In the genomic region with DNA sequence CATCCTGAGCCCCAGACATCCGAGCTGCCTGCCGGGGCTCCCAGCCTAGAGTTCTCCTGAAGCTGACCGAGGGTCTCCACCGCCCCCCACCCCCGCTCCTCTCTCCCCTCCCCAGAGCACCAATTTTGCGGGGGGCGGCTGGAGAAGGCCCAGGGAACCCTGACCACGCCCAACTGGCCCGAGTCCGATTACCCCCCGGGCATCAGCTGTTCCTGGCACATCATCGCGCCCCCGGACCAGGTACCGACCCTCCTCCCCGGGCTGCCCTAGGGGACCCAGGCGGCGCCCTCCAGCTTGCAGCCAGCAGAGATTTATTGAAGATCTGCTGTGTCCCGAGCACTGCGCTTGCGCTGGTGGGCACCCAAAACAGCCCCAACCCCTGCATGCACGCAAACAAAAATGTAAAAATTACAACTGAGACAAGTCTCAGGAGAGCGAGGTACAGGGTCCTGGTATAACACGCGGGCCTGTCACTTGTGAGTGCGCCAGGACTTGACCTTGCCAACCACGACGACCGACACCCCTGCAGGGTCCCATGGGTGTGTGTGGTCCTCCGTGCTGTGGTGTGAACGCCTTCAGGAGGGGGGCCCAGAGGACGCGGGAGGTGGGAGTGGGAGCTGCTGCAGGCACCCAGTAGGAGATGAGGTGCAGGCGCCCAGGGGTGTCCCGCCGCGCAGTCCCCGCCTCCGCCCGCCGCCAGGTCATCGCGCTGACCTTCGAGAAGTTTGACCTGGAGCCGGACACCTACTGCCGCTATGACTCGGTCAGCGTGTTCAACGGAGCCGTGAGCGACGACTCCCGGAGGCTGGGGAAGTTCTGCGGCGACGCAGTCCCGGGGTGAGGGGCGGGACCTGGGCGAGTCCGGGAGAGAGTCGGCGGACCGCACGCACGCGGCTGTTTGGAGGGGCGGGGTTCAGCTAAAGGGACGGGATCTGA, we compare ENCODE assay signal across 9 cellular contexts. TPM values are rescaled to one million over a fixed set of nuclear protein-coding genes. Genes with fewer than 3 reads are reported as not detected.
DNase-seq lines count a peak whose midpoint lies in the region; ATAC-seq, FAIRE-seq and TF ChIP-seq lines count a peak whose summit lies in the region.
"Had no signal": no experiment of that assay in that cellular context is flagged by ENCODE, and none has a peak within 500 bp of the region (broad histone marks: within the 10 kb centered on the region; RNA-seq: fewer than 3 reads in every experiment).

No MANE protein-coding gene starts in this region.

- H3K27ac Mint-ChIP-seq in astrocyte (ENCODE audit: unreplicated experiment): no peak overlapping the region

- TF ChIP-seq CTCF in BE2C (IDR thresholded peaks at IDR 0.05; ENCODE audit: low read depth, low read length) (no peak), astrocyte (IDR thresholded peaks at IDR 0.05; ENCODE audit: insufficient read depth, low read depth, low read length) (no peak), keratinocyte (optimal IDR thresholded peaks at IDR 0.05 in 1 of 3, IDR thresholded peaks at IDR 0.05 in 1 of 3, conservative IDR thresholded peaks at IDR 0.05 in 1 of 3; ENCODE audit: extremely low read depth in 1 of 3, insufficient read depth in 2 of 3, low read length in 3 of 3) (no peak)

- H3K36me3 Mint-ChIP-seq in astrocyte (ENCODE audit: low read depth, unreplicated experiment): peaks cover 6% of the 10 kb centered on the region

- ATAC-seq in HG03159 (IDR thresholded peaks at IDR 0.05; ENCODE audit: unreplicated experiment): no peak

- no peaks in the 10 kb centered on the region for H3K79me2 ChIP-seq in Karpas-422 (ENCODE audit: low read length)
- H3K79me2 ChIP-seq in astrocyte (ENCODE audit: insufficient read depth, low read length): peaks cover 6% of the 10 kb centered on the region
- H3K79me2 ChIP-seq in keratinocyte (ENCODE audit: control insufficient read depth, insufficient read depth, low read length): no peaks in the 10 kb centered on the region

- peak overlapping the region; percentile 80 for H3K4me3 ChIP-seq in BE2C (ENCODE audit: low read depth, low read length)
- peak overlapping the region; percentile 69 for H3K4me3 ChIP-seq in Karpas-422 (ENCODE audit: low read length)
- H3K4me3 ChIP-seq in astrocyte (ENCODE audit: insufficient read depth, low read depth, low read length): peak overlapping the region; percentile 58
- peak overlapping the region; percentile 54 to 73 (median 63) for H3K4me3 ChIP-seq in keratinocyte (ENCODE audit: control insufficient read depth in 2 of 3, extremely low read depth in 1 of 3, insufficient read depth in 2 of 3, low read depth in 1 of 3, low read length in 3 of 3)

- H3K4me1 ChIP-seq in BE2C (peaks cover 6% of the 10 kb centered on the region), Karpas-422 (ENCODE audit: low read length) (peaks cover 28% of the 10 kb centered on the region), astrocyte (ENCODE audit: insufficient read depth, low read length) (peaks cover 36% of the 10 kb centered on the region), keratinocyte (ENCODE audit: control insufficient read depth, extremely low read depth, insufficient read depth, low read length) (peaks cover 6% of the 10 kb centered on the region)

- H3K4me3 Mint-ChIP-seq in astrocyte (ENCODE audit: unreplicated experiment): peak overlapping the region; percentile 86

- H3K4me1 Mint-ChIP-seq in astrocyte (ENCODE audit: low read depth, unreplicated experiment): peaks cover 4% of the 10 kb centered on the region

- H3K36me3 ChIP-seq in BE2C (peaks cover 36% of the 10 kb centered on the region), Karpas-422 (ENCODE audit: insufficient read depth, low read length) (no peaks in the 10 kb centered on the region), astrocyte (ENCODE audit: insufficient read depth, low read length) (peaks cover 4% of the 10 kb centered on the region), keratinocyte (ENCODE audit: control insufficient read depth in 2 of 2, extremely low read depth in 1 of 2, insufficient read depth in 2 of 2, low read length in 2 of 2) (no peaks in the 10 kb centered on the region)

- H3K27me3 Mint-ChIP-seq in astrocyte (ENCODE audit: low read depth, unreplicated experiment): peaks cover 8% of the 10 kb centered on the region

- H3K9me3 ChIP-seq in BE2C (no peaks in the 10 kb centered on the region), Karpas-422 (ENCODE audit: low read length) (no peaks in the 10 kb centered on the region), astrocyte (ENCODE audit: insufficient read depth, low read depth, low read length) (no peaks in the 10 kb centered on the region), keratinocyte (ENCODE audit: control insufficient read depth, low read depth, low read length) (no peaks in the 10 kb centered on the region)

- H3K27ac ChIP-seq in Karpas-422 (ENCODE audit: low read length): no peak overlapping the region
- no peak overlapping the region for H3K27ac ChIP-seq in astrocyte (ENCODE audit: low read depth, low read length)
- no peak overlapping the region for H3K27ac ChIP-seq in keratinocyte (ENCODE audit: control insufficient read depth, insufficient read depth, low read length)

- peak overlapping the region; percentile 73 for H3K9ac ChIP-seq in Karpas-422 (ENCODE audit: low read length)
- H3K9ac ChIP-seq in astrocyte (ENCODE audit: low read length): peak overlapping the region; percentile 67
- H3K9ac ChIP-seq in keratinocyte (ENCODE audit: control insufficient read depth, extremely low read depth, insufficient read depth, low read length): peak overlapping the region; percentile 41

- H2AFZ ChIP-seq in Karpas-422 (ENCODE audit: low read length): peak overlapping the region; percentile 95; the same call in 1 of the 2 replicates
- H2AFZ ChIP-seq in astrocyte (ENCODE audit: low read depth, low read length): peak overlapping the region; percentile 57
- H2AFZ ChIP-seq in keratinocyte (ENCODE audit: control insufficient read depth, low read length): peak overlapping the region; percentile 71

- H4K20me1 ChIP-seq in Karpas-422 (ENCODE audit: insufficient read depth, low read depth, low read length): no peaks in the 10 kb centered on the region
- H4K20me1 ChIP-seq in astrocyte (ENCODE audit: insufficient read depth, low read length): peaks cover 9% of the 10 kb centered on the region
- no peaks in the 10 kb centered on the region for H4K20me1 ChIP-seq in keratinocyte (ENCODE audit: control insufficient read depth, extremely low read depth, insufficient read depth, low read length)

- FAIRE-seq in astrocyte (lab: Jason Lieb, UNC) (no peak), keratinocyte (lab: Jason Lieb, UNC) (no peak)
- FAIRE-seq: endometrium had no signal

- dilution Hi-C loops in keratinocyte (cut with MboI; ENCODE audit: extremely low pct_ligation_motif_present, low sequenced_read_pairs): no loop called here

- H3K9me2 ChIP-seq in Karpas-422 (replicated peaks; ENCODE audit: insufficient read depth, low read length): no peaks in the 10 kb centered on the region

- no peaks in the 10 kb centered on the region for H3K9me3 Mint-ChIP-seq in astrocyte (ENCODE audit: unreplicated experiment)

- no peaks in the 10 kb centered on the region for H3K27me3 ChIP-seq in BE2C
- H3K27me3 ChIP-seq in Karpas-422 (ENCODE audit: low read length): no peaks in the 10 kb centered on the region
- H3K27me3 ChIP-seq in astrocyte (ENCODE audit: insufficient read depth, low read length): no peaks in the 10 kb centered on the region
- H3K27me3 ChIP-seq in keratinocyte (ENCODE audit: control insufficient read depth, extremely low read depth, insufficient read depth, low read length): no peaks in the 10 kb centered on the region

- H3K4me2 ChIP-seq in Karpas-422 (ENCODE audit: low read depth, low read length, poor library complexity, severe bottlenecking) (peak overlapping the region; percentile 91), astrocyte (ENCODE audit: low read length) (peak overlapping the region; percentile 97), keratinocyte (ENCODE audit: control insufficient read depth, extremely low read depth, insufficient read depth, low read depth, low read length) (peak overlapping the region; percentile 88)

- no peaks in the 10 kb centered on the region for H3K9me1 ChIP-seq in keratinocyte (ENCODE audit: control insufficient read depth, extremely low read depth, insufficient read depth, low read length)

- no peak for DNase-seq in BE2C
- no peak for DNase-seq in Karpas-422
- no peak for DNase-seq in astrocyte (ENCODE audit: low read depth)
- DNase-seq in keratinocyte (ENCODE audit: low read depth, low spot score): no peak
- peak in 5 of 6 experiments; percentile 19 to 42 (median 36) for DNase-seq in stimulated activated naive CD4-positive, alpha-beta T cell (lab: John Stamatoyannopoulos, UW)
- no peak for DNase-seq in NCI-H345 treated with DMSO at 0.1 percent for 48 hours (lab: John Stamatoyannopoulos, UW; ENCODE audit: unreplicated experiment)
- DNase-seq in UCSD-AML1 (lab: John Stamatoyannopoulos, UW; ENCODE audit: unreplicated experiment): no peak

RNA-seq across cellular contexts. Expression of gene PCOLCE, which starts 3.1 kb away (rescaled TPM):
- 923 TPM for polyA plus RNA-seq in BE2C (2012; ENCODE audit: insufficient read depth, insufficient read length, low read depth)
- total RNA-seq in Karpas-422 (2014; rRNA removed; shearing (Covaris generic); ENCODE audit: low replicate concordance): 2.8 and 12.3 TPM in 2 replicates
- 10.8 and 15.5 TPM in 2 replicates for total RNA-seq in astrocyte
- polyA plus RNA-seq in keratinocyte: 0.63 to 1.3 TPM (median 0.80 TPM) in 3 replicates
- not detected for polyA plus RNA-seq in keratinocyte (2011; ENCODE audit: low read depth)
- 0.26 and 0.66 TPM in 2 replicates for polyA plus RNA-seq in keratinocyte (2011; cell fraction: cytosol; rRNA removed)
- 2.1 and 5.2 TPM in 2 replicates for polyA plus RNA-seq in keratinocyte (2011; cell fraction: nucleus; rRNA removed)
- 2.6 and 3.4 TPM in 2 replicates for polyA plus RNA-seq in keratinocyte (2012; ENCODE audit: low replicate concordance)
- polyA minus RNA-seq in keratinocyte: 0.76 to 3.8 TPM in 2 of 3 replicates, not detected in the other
- polyA minus RNA-seq in keratinocyte (2011; cell fraction: cytosol; rRNA and poly(A)+ RNA removed): not detected
- 1.2 TPM in 1 of 2 replicates, not detected in the other for polyA minus RNA-seq in keratinocyte (2011; cell fraction: nucleus; rRNA and poly(A)+ RNA removed)

RNA-seq across cellular contexts. Expression of gene MOSPD3, which starts 7.1 kb away (rescaled TPM):
- polyA plus RNA-seq in BE2C (2012; ENCODE audit: insufficient read depth, insufficient read length, low read depth): 69.4 TPM
- total RNA-seq in Karpas-422 (2014; rRNA removed; shearing (Covaris generic); ENCODE audit: low replicate concordance): 8.2 and 9.7 TPM in 2 replicates
- total RNA-seq in astrocyte: 18.8 and 20.2 TPM in 2 replicates
- polyA plus RNA-seq in keratinocyte: 4.1 to 17.0 TPM (median 5.5 TPM) in 3 replicates
- 1.7 TPM for polyA plus RNA-seq in keratinocyte (2011; ENCODE audit: low read depth)
- 4.6 and 8.9 TPM in 2 replicates for polyA plus RNA-seq in keratinocyte (2011; cell fraction: cytosol; rRNA removed)
- polyA plus RNA-seq in keratinocyte (2011; cell fraction: nucleus; rRNA removed): 6.3 and 7.3 TPM in 2 replicates
- 17.0 TPM in 2 replicates for polyA plus RNA-seq in keratinocyte (2012; ENCODE audit: low replicate concordance)
- polyA minus RNA-seq in keratinocyte: 0.90 to 24.8 TPM (median 3.7 TPM) in 3 replicates
- 7.3 TPM for polyA minus RNA-seq in keratinocyte (2011; cell fraction: cytosol; rRNA and poly(A)+ RNA removed)
- 1.6 and 2.4 TPM in 2 replicates for polyA minus RNA-seq in keratinocyte (2011; cell fraction: nucleus; rRNA and poly(A)+ RNA removed)

RNA-seq across cellular contexts. Expression of gene FBXO24, which starts 19.1 kb away (rescaled TPM):
- 3.0 TPM for polyA plus RNA-seq in BE2C (2012; ENCODE audit: insufficient read depth, insufficient read length, low read depth)
- total RNA-seq in Karpas-422 (2014; rRNA removed; shearing (Covaris generic); ENCODE audit: low replicate concordance): 1.0 TPM in 1 of 2 replicates, not detected in the other
- 0.17 and 0.52 TPM in 2 replicates for total RNA-seq in astrocyte
- polyA plus RNA-seq in keratinocyte: 0.19 to 0.34 TPM (median 0.22 TPM) in 3 replicates
- 0.26 TPM for polyA plus RNA-seq in keratinocyte (2011; ENCODE audit: low read depth)
- 0.13 and 0.22 TPM in 2 replicates for polyA plus RNA-seq in keratinocyte (2011; cell fraction: cytosol; rRNA removed)
- 0.19 and 0.61 TPM in 2 replicates for polyA plus RNA-seq in keratinocyte (2011; cell fraction: nucleus; rRNA removed)
- polyA plus RNA-seq in keratinocyte (2012; ENCODE audit: low replicate concordance): 0.14 and 0.17 TPM in 2 replicates
- 0.63 to 1.7 TPM in 2 of 3 replicates, not detected in the other for polyA minus RNA-seq in keratinocyte
- polyA minus RNA-seq in keratinocyte (2011; cell fraction: cytosol; rRNA and poly(A)+ RNA removed): not detected
- polyA minus RNA-seq in keratinocyte (2011; cell fraction: nucleus; rRNA and poly(A)+ RNA removed): not detected in 2 replicates

RNA-seq across cellular contexts. Expression of gene LRCH4, which starts 19.3 kb away (rescaled TPM):
- 200 TPM for polyA plus RNA-seq in BE2C (2012; ENCODE audit: insufficient read depth, insufficient read length, low read depth)
- 11.9 and 33.5 TPM in 2 replicates for total RNA-seq in Karpas-422 (2014; rRNA removed; shearing (Covaris generic); ENCODE audit: low replicate concordance)
- total RNA-seq in astrocyte: 52.7 and 62.5 TPM in 2 replicates
- 4.9 to 8.1 TPM (median 7.3 TPM) in 3 replicates for polyA plus RNA-seq in keratinocyte
- polyA plus RNA-seq in keratinocyte (2011; ENCODE audit: low read depth): 4.5 TPM
- polyA plus RNA-seq in keratinocyte (2011; cell fraction: cytosol; rRNA removed): 3.6 and 5.4 TPM in 2 replicates
- 32.8 and 52.4 TPM in 2 replicates for polyA plus RNA-seq in keratinocyte (2011; cell fraction: nucleus; rRNA removed)
- polyA plus RNA-seq in keratinocyte (2012; ENCODE audit: low replicate concordance): 9.5 and 10.4 TPM in 2 replicates
- 5.7 to 22.5 TPM (median 10.3 TPM) in 3 replicates for polyA minus RNA-seq in keratinocyte
- polyA minus RNA-seq in keratinocyte (2011; cell fraction: cytosol; rRNA and poly(A)+ RNA removed): 11.3 TPM
- polyA minus RNA-seq in keratinocyte (2011; cell fraction: nucleus; rRNA and poly(A)+ RNA removed): 14.2 and 15.7 TPM in 2 replicates

RNA-seq across cellular contexts. Expression of gene SAP25, which starts 31.5 kb away (rescaled TPM):
- polyA plus RNA-seq in BE2C (2012; ENCODE audit: insufficient read depth, insufficient read length, low read depth): 7.0 TPM
- total RNA-seq in Karpas-422 (2014; rRNA removed; shearing (Covaris generic); ENCODE audit: low replicate concordance): 2.5 and 4.9 TPM in 2 replicates
- total RNA-seq in astrocyte: 1.4 and 1.9 TPM in 2 replicates
- 0.16 to 0.21 TPM in 2 of 3 replicates, not detected in the other for polyA plus RNA-seq in keratinocyte
- not detected for polyA plus RNA-seq in keratinocyte (2011; ENCODE audit: low read depth)
- polyA plus RNA-seq in keratinocyte (2011; cell fraction: cytosol; rRNA removed): not detected in 2 replicates
- polyA plus RNA-seq in keratinocyte (2011; cell fraction: nucleus; rRNA removed): 0.78 and 2.4 TPM in 2 replicates
- polyA plus RNA-seq in keratinocyte (2012; ENCODE audit: low replicate concordance): 0.36 and 0.82 TPM in 2 replicates
- polyA minus RNA-seq in keratinocyte: not detected in 3 replicates
- polyA minus RNA-seq in keratinocyte (2011; cell fraction: cytosol; rRNA and poly(A)+ RNA removed): not detected
- polyA minus RNA-seq in keratinocyte (2011; cell fraction: nucleus; rRNA and poly(A)+ RNA removed): 0.84 TPM in 1 of 2 replicates, not detected in the other

Comparison
In these comparisons a context has a peak if more than half of its experiments do, and no peak if none do; other contexts are left out.
1. DNase-seq: peak in stimulated activated naive CD4-positive, alpha-beta T cell (5 of 6); none in BE2C (single experiment), Karpas-422 (single experiment), astrocyte (single experiment), keratinocyte (single experiment), NCI-H345 treated with DMSO at 0.1 percent for 48 hours (single experiment) and UCSD-AML1 (single experiment).
2. Peak in every context shown above with its lines, with median percentiles within 50 percentile points of each other: H3K4me3 ChIP-seq, H2AFZ ChIP-seq, H3K4me2 ChIP-seq and H3K9ac ChIP-seq.